8 cellular contexts compared by ENCODE assay signal in genomic region chr4:158170691-158171455, GRCh38. TPM values are rescaled to one million over a fixed set of nuclear protein-coding genes. Genes with fewer than 3 reads are reported as not detected.
DNase-seq lines count a peak whose midpoint lies in the region; ATAC-seq and TF ChIP-seq lines count a peak whose summit lies in the region.

No MANE protein-coding gene starts in this region.

- no peaks in the 10 kb centered on the region for H3K9me3 Mint-ChIP-seq in MCF 10A (ENCODE audit: unreplicated experiment)

- intact Hi-C loops in MCF 10A (cut with micrococcal nuclease): loop anchor here (5.0 kb wide), 3 partner anchors 49 to 1694 kb away; no protein-coding TSS in a partner anchor
- intact Hi-C loops in right lobe of liver (cut with DNase I): no loop called here
- intact Hi-C loops in thyroid gland (cut with DNase I): no loop called here

- H3K27me3 ChIP-seq in right lobe of liver: no peaks in the 10 kb centered on the region
- no peaks in the 10 kb centered on the region for H3K27me3 ChIP-seq in thyroid gland

- TF ChIP-seq POLR2A in right lobe of liver (IDR thresholded peaks at IDR 0.05) (no peak), thyroid gland (IDR thresholded peaks at IDR 0.05) (no peak), GM18505 (IDR thresholded peaks at IDR 0.05; ENCODE audit: borderline replicate concordance, extremely low read depth, insufficient read depth, insufficient read length) (no peak)

- H3K4me3 ChIP-seq in right lobe of liver (peak overlapping the region; percentile 26 to 27 (median 27)), thyroid gland (replicated peaks in 1 of 3) (peak overlapping the region in 1 of 3 donors; percentile 18)

- ATAC-seq in HG03354 (IDR thresholded peaks at IDR 0.05; ENCODE audit: poor library complexity, severe bottlenecking, unreplicated experiment): peak; percentile 25
- peak; percentile 67 to 76 (median 72) for ATAC-seq in right lobe of liver
- ATAC-seq in GM18505 (IDR thresholded peaks at IDR 0.05; ENCODE audit: unreplicated experiment): no peak
- no peak for ATAC-seq in GM19035 (IDR thresholded peaks at IDR 0.05; ENCODE audit: unreplicated experiment)

- 65% methylated on average over 12 of the region's 38 CpGs for WGBS in right lobe of liver (ENCODE audit: insufficient coverage, low coverage, low lambda C conversion rate, missing lambda C conversion rate)
- WGBS in thyroid gland, 2 donors: 77 to 79% methylated on average over 18 to 27 of the region's 38 CpGs

- H3K4me1 Mint-ChIP-seq in MCF 10A (ENCODE audit: insufficient read depth, unreplicated experiment): peaks cover 33% of the 10 kb centered on the region

- peaks cover 6% of the 10 kb centered on the region for H3K36me3 Mint-ChIP-seq in MCF 10A (ENCODE audit: insufficient read depth, unreplicated experiment)

- POLR2A ChIA-PET in MCF 10A (lab: Yijun Ruan, JAX): interaction anchor here (0.6 to 3.1 kb wide), 12 partner anchors 10 to 1636 kb away, joined by 3 to 14 read pairs (median 6); no protein-coding TSS in a partner anchor

- H3K36me3 ChIP-seq in right lobe of liver (no peaks in the 10 kb centered on the region), thyroid gland (no peaks in the 10 kb centered on the region)

- no TSS peak for BruUV-seq in MCF 10A (replicated peaks; lab: Mats Ljungman, UMichigan)

- peak overlapping the region; percentile 81 for H3K27ac Mint-ChIP-seq in MCF 10A (ENCODE audit: low read depth, unreplicated experiment)

- H3K4me1 ChIP-seq in right lobe of liver (no peaks in the 10 kb centered on the region), thyroid gland (peaks cover 4 to 5% of the 10 kb centered on the region in 2 donors)

- TF ChIP-seq CTCF in MCF 10A (IDR thresholded peaks at IDR 0.05; ENCODE audit: unreplicated experiment) (peak; percentile 56), right lobe of liver (IDR thresholded peaks at IDR 0.05) (peak; percentile 23 to 44 (median 34)), thyroid gland (IDR thresholded peaks at IDR 0.05) (peak in 3 of 6 experiments; percentile 13 to 33 (median 16))

- H3K4me3 Mint-ChIP-seq in MCF 10A (ENCODE audit: unreplicated experiment): peak overlapping the region; percentile 71

- DNase-seq in GDM1 (lab: John Stamatoyannopoulos, UW) (peak; percentile 67), MCF 10A (ENCODE audit: unreplicated experiment) (peak; percentile 84), right lobe of liver (peak; percentile 63 to 69 (median 66)), thyroid gland (no peak), COR-L47 (lab: John Stamatoyannopoulos, UW) (no peak)

- no peaks in the 10 kb centered on the region for H3K9me3 ChIP-seq in right lobe of liver
- no peaks in the 10 kb centered on the region for H3K9me3 ChIP-seq in thyroid gland

- H3K27ac ChIP-seq in right lobe of liver (peak overlapping the region; percentile 17 to 44 (median 31)), thyroid gland (peak overlapping the region; percentile 33 to 57 (median 56))

- CTCF ChIA-PET in MCF 10A (lab: Yijun Ruan, JAX): interaction anchor here (0.7 to 5.2 kb wide), 23 partner anchors 8 to 192 kb away, joined by 3 to 71 read pairs (median 8); no protein-coding TSS in a partner anchor

- H3K27me3 Mint-ChIP-seq in MCF 10A (ENCODE audit: insufficient read depth, unreplicated experiment): no peaks in the 10 kb centered on the region

RNA-seq across cellular contexts. Expression of gene GASK1B, which starts 2.0 kb away (rescaled TPM):
- total RNA-seq in MCF 10A (2022) (7.2 and 9.7 TPM in 2 replicates), right lobe of liver (1 to 10 TPM; 2.7 to 7.0 (median 4.1) TPM), thyroid gland (10 to 100 TPM; 16.0 to 27.9 (median 19.9) TPM)

RNA-seq across cellular contexts. Expression of gene TMEM144, which starts 39.4 kb away (rescaled TPM):
- total RNA-seq in MCF 10A (2022) (4.4 and 6.4 TPM in 2 replicates), right lobe of liver (1 to 10 TPM; 1.3 to 6.7 (median 2.1) TPM), thyroid gland (10 to 100 TPM; 22.1 to 34.9 (median 29.6) TPM)

Comparison
In these comparisons a context has a peak if more than half of its experiments do, and no peak if none do; other contexts are left out.
1. DNase-seq: peak in GDM1 (single experiment), MCF 10A (single experiment) and right lobe of liver (3 of 3); none in thyroid gland (0 of 2) and COR-L47 (single experiment).
2. ATAC-seq: peak in HG03354 (single experiment) and right lobe of liver (4 of 4); none in GM18505 (single experiment) and GM19035 (single experiment).